1 cellular context compared by ENCODE assay signal in genomic region chr3:122315619-122316018, GRCh38.
TF ChIP-seq lines count a peak whose summit lies in the region.

No MANE protein-coding gene starts in this region.

TF ChIP-seq in H1, 55 proteins besides CTCF, POLR2A, EP300 and RAD21:
- peak; percentile 37; the same call in 1 of the 2 replicates for TF ChIP-seq KDM1A (IDR thresholded peaks at IDR 0.05; ENCODE audit: borderline replicate concordance, low read length)
- TF ChIP-seq SRF (IDR thresholded peaks at IDR 0.05; ENCODE audit: low read depth, low read length), result peak; percentile 43; the same call in 1 of the 2 replicates
- TF ChIP-seq POU5F1 (IDR thresholded peaks at IDR 0.05; ENCODE audit: low read depth, low read length), result no peak
